ENCODE assay signal across 23 cellular contexts in genomic region chr3:167851749-167852148, GRCh38.
"Had no signal": no experiment of that assay in that cellular context is flagged by ENCODE, and none has a peak within 500 bp of the region (broad histone marks: within the 10 kb centered on the region; RNA-seq: fewer than 3 reads in every experiment).

No MANE protein-coding gene starts in this region.

- H2AFZ ChIP-seq: neural progenitor cell had no signal

- FAIRE-seq: small intestine had no signal

- H3K4me2 ChIP-seq: neural progenitor cell had no signal

- H3K27ac ChIP-seq: epithelial cell of prostate, gastrocnemius medialis, neural progenitor cell, ovary, right atrium auricular region, sigmoid colon, upper lobe of left lung had no signal

- DNase-seq: effector memory CD8-positive, alpha-beta T cell; gastrocnemius medialis; glutamatergic neuron; islet precursor cell; mesenchymal stem cell; midbrain; nucleus accumbens; ovary; sigmoid colon; small intestine; stimulated activated CD4-positive, alpha-beta T cell treated with anti-CD3 and anti-CD28 coated beads, Interleukin-2, amount 100 ng/mL, for 48 hours; stimulated activated CD8-positive, alpha-beta memory T cell treated with anti-CD3 and anti-CD28 coated beads, Interleukin-4, amount 100 ng/mL, for 48 hours; stimulated activated naive CD8-positive, alpha-beta T cell treated with anti-CD3 and anti-CD28 coated beads, Interleukin-15, Interleukin-2, amounts not matched to agents 100 U/mL and 50 U/mL, for 24 hours; tibial artery; upper lobe of left lung had no signal

- H3K4me3 ChIP-seq: esophagus muscularis mucosa, gastrocnemius medialis, lung, neural progenitor cell, ovary, right atrium auricular region, sigmoid colon, tibial artery, upper lobe of left lung had no signal

- H3K27me3 ChIP-seq: esophagus muscularis mucosa, gastrocnemius medialis, neural progenitor cell, ovary, right atrium auricular region, sigmoid colon, tibial artery, upper lobe of left lung had no signal

- H3K9me3 ChIP-seq: esophagus muscularis mucosa, gastrocnemius medialis, ovary, right atrium auricular region, sigmoid colon, tibial artery, upper lobe of left lung had no signal

- ATAC-seq: effector memory CD8-positive, alpha-beta T cell; gastrocnemius medialis; left lobe of liver; natural killer cell treated with Interleukin-12 subunit alpha and Interleukin-12 subunit beta and Interleukin-15 and Interleukin-18, amount 100 ng/mL, for 72 hours; stimulated activated effector memory CD8-positive, alpha-beta T cell treated with anti-CD3 and anti-CD28 coated beads, Interleukin-12 subunit alpha, Interleukin-12 subunit beta, amount 100 ng/mL, for 72 hours; stimulated activated naive CD8-positive, alpha-beta T cell treated with anti-CD3 and anti-CD28 coated beads, Interleukin-15, Interleukin-2, amounts not matched to agents 100 U/mL and 50 U/mL, for 24 hours had no signal

- H3K36me3 ChIP-seq: esophagus muscularis mucosa, gastrocnemius medialis, neural progenitor cell, ovary, right atrium auricular region, sigmoid colon, tibial artery, upper lobe of left lung had no signal

- H3K4me1 ChIP-seq: gastrocnemius medialis, neural progenitor cell, right atrium auricular region had no signal

- H3K9ac ChIP-seq: neural progenitor cell had no signal
